10 cellular contexts compared by ENCODE assay signal in genomic region chr17:80649200-80649644, GRCh38.
A peak's percentile ranks its signal among the peaks of the same experiment; 100 is the strongest.
DNase-seq lines count a peak whose midpoint lies in the region; ATAC-seq and TF ChIP-seq lines count a peak whose summit lies in the region.
"Had no signal": no experiment of that assay in that cellular context is flagged by ENCODE, and none has a peak within 500 bp of the region (broad histone marks: within the 10 kb centered on the region; RNA-seq: fewer than 3 reads in every experiment).

No MANE protein-coding gene starts in this region.

- H4K91ac ChIP-seq in mesenchymal stem cell (ENCODE audit: low read length): peak overlapping the region; percentile 67

- peak overlapping the region; percentile 46 to 55 for H2BK12ac ChIP-seq in mesenchymal stem cell (ENCODE audit: low read length in 2 of 2)

- peak overlapping the region; percentile 77 for H4K8ac ChIP-seq in mesenchymal stem cell (ENCODE audit: low read length)

- H2BK5ac ChIP-seq in mesenchymal stem cell (ENCODE audit: low read depth, low read length, poor library complexity, severe bottlenecking): no peak overlapping the region

- WGBS in mesenchymal stem cell: 94% methylated on average over 10 of the region's 10 CpGs

- H3K4me2 ChIP-seq in mesenchymal stem cell (ENCODE audit: low read length, poor library complexity, severe bottlenecking): no peak overlapping the region

- peaks cover 40% of the 10 kb centered on the region for H3K4me1 ChIP-seq in CD4-positive, CD25-positive, alpha-beta regulatory T cell (ENCODE audit: control insufficient read depth, insufficient read depth, low read length, poor library complexity, severe bottlenecking)
- H3K4me1 ChIP-seq in HEK293 (ENCODE audit: control insufficient read depth, insufficient read depth, low read length): peaks cover 17% of the 10 kb centered on the region
- H3K4me1 ChIP-seq in mesenchymal stem cell (ENCODE audit: control insufficient read depth, insufficient read depth, low read depth, low read length): peaks cover 22% of the 10 kb centered on the region

- POLR2A ChIA-PET in HEK293 (lab: Yijun Ruan, JAX): no interaction called here
- POLR2A ChIA-PET in activated naive CD8-positive, alpha-beta T cell treated with anti-CD3 and anti-CD28 coated beads, Interleukin-2, amount 10 ng/mL, durations not matched to agents 7 days and 5 days (lab: Charles Lee): interaction anchor here (0.6 to 1.9 kb wide), 8 partner anchors 8 to 194 kb away, joined by 3 to 8 read pairs (median 4); no protein-coding TSS in a partner anchor

- H3K9ac ChIP-seq in mesenchymal stem cell (ENCODE audit: low read length): peak overlapping the region; percentile 68

- no peak overlapping the region for H2AK5ac ChIP-seq in mesenchymal stem cell (ENCODE audit: low read length, severe bottlenecking)

- peak in 1 of 2 donors; percentile 6 for ATAC-seq in CD4-positive, CD25-positive, alpha-beta regulatory T cell (ENCODE audit: low read depth in 2 of 2)
- no peak for ATAC-seq in activated naive CD8-positive, alpha-beta T cell treated with anti-CD3 and anti-CD28 coated beads, Interleukin-2, amount 10 ng/mL, durations not matched to agents 7 days and 5 days (ENCODE audit: low read depth)
- no peak for ATAC-seq in HG03135 (IDR thresholded peaks at IDR 0.05; ENCODE audit: unreplicated experiment)
- ATAC-seq in GM21717 (IDR thresholded peaks at IDR 0.05; ENCODE audit: unreplicated experiment): no peak

- no peak overlapping the region for H2BK120ac ChIP-seq in mesenchymal stem cell (ENCODE audit: low read depth, low read length)

- H3K27ac ChIP-seq in CD4-positive, CD25-positive, alpha-beta regulatory T cell (ENCODE audit: insufficient read depth, low read length, poor library complexity, severe bottlenecking): peak overlapping the region; percentile 35
- no peak overlapping the region for H3K27ac ChIP-seq in HEK293 (ENCODE audit: extremely low read depth, low read depth, low read length)
- no peak overlapping the region for H3K27ac ChIP-seq in mesenchymal stem cell (ENCODE audit: low read length, poor library complexity, severe bottlenecking)
- H3K27ac ChIP-seq: vagina had no signal

- H3K23ac ChIP-seq in mesenchymal stem cell (ENCODE audit: low read length in 2 of 2): no peak overlapping the region

- peaks cover 17% of the 10 kb centered on the region for H3K36me3 Mint-ChIP-seq in CD4-positive, CD25-positive, alpha-beta regulatory T cell
- peaks cover 40% of the 10 kb centered on the region for H3K36me3 Mint-ChIP-seq in activated naive CD8-positive, alpha-beta T cell treated with anti-CD3 and anti-CD28 coated beads, Interleukin-2, amount 10 ng/mL, durations not matched to agents 7 days and 5 days

- H3K9me3 ChIP-seq in CD4-positive, CD25-positive, alpha-beta regulatory T cell (ENCODE audit: control insufficient read depth in 2 of 2, low read length in 2 of 2): no peaks in the 10 kb centered on the region
- H3K9me3 ChIP-seq in HEK293 (ENCODE audit: control insufficient read depth, insufficient read depth, low read depth, low read length) (no peaks in the 10 kb centered on the region), mesenchymal stem cell (ENCODE audit: control insufficient read depth, low read length) (no peaks in the 10 kb centered on the region)
- H3K9me3 ChIP-seq: vagina had no signal

- H3K27ac Mint-ChIP-seq in CD4-positive, CD25-positive, alpha-beta regulatory T cell: peak overlapping the region; percentile 78 to 91 (median 84)
- peak overlapping the region; percentile 94 for H3K27ac Mint-ChIP-seq in activated naive CD8-positive, alpha-beta T cell treated with anti-CD3 and anti-CD28 coated beads, Interleukin-2, amount 10 ng/mL, durations not matched to agents 7 days and 5 days

- H3K18ac ChIP-seq in mesenchymal stem cell (ENCODE audit: low read depth in 1 of 2, low read length in 2 of 2): peak overlapping the region in 1 of 2 experiments; percentile 40

- no peak for DNase-seq in CD4-positive, CD25-positive, alpha-beta regulatory T cell
- DNase-seq in activated naive CD8-positive, alpha-beta T cell treated with anti-CD3 and anti-CD28 coated beads, Interleukin-2, amount 10 ng/mL, durations not matched to agents 7 days and 5 days: no peak
- DNase-seq in mesenchymal stem cell: no peak
- no peak for DNase-seq in SKM-1 (lab: John Stamatoyannopoulos, UW; ENCODE audit: unreplicated experiment)
- DNase-seq in midbrain (lab: John Stamatoyannopoulos, UW): no peak
- DNase-seq: DMS 273 treated with DMSO at 0.1 percent for 48 hours had no signal

- peaks cover 32 to 76% (median 65%) of the 10 kb centered on the region in 4 donors for H3K4me1 Mint-ChIP-seq in CD4-positive, CD25-positive, alpha-beta regulatory T cell
- H3K4me1 Mint-ChIP-seq in activated naive CD8-positive, alpha-beta T cell treated with anti-CD3 and anti-CD28 coated beads, Interleukin-2, amount 10 ng/mL, durations not matched to agents 7 days and 5 days: peaks cover 52% of the 10 kb centered on the region

- CTCF ChIA-PET in HEK293 (lab: Yijun Ruan, JAX): interaction anchor here (0.5 to 3.6 kb wide), 22 partner anchors 8 to 1416 kb away, joined by 3 to 23 read pairs (median 5); partner anchors contain the start of gene NPTX1

- no peak overlapping the region for H2AFZ ChIP-seq in mesenchymal stem cell (ENCODE audit: low read depth, low read length)

- H2BK15ac ChIP-seq in mesenchymal stem cell (ENCODE audit: low read depth, poor library complexity, severe bottlenecking): no peak overlapping the region

- H3K9me3 Mint-ChIP-seq in CD4-positive, CD25-positive, alpha-beta regulatory T cell: peaks cover 0 to 2% (median 0%) of the 10 kb centered on the region in 7 donors
- peaks cover 5% of the 10 kb centered on the region for H3K9me3 Mint-ChIP-seq in activated naive CD8-positive, alpha-beta T cell treated with anti-CD3 and anti-CD28 coated beads, Interleukin-2, amount 10 ng/mL, durations not matched to agents 7 days and 5 days

- no peaks in the 10 kb centered on the region for H3K27me3 Mint-ChIP-seq in CD4-positive, CD25-positive, alpha-beta regulatory T cell
- no peaks in the 10 kb centered on the region for H3K27me3 Mint-ChIP-seq in activated naive CD8-positive, alpha-beta T cell treated with anti-CD3 and anti-CD28 coated beads, Interleukin-2, amount 10 ng/mL, durations not matched to agents 7 days and 5 days

- no peaks in the 10 kb centered on the region for H3K36me3 ChIP-seq in CD4-positive, CD25-positive, alpha-beta regulatory T cell (ENCODE audit: control insufficient read depth, insufficient read depth, low read length)
- no peaks in the 10 kb centered on the region for H3K36me3 ChIP-seq in HEK293 (ENCODE audit: control insufficient read depth in 2 of 2, insufficient read depth in 1 of 2, low read length in 2 of 2)
- H3K36me3 ChIP-seq in mesenchymal stem cell (ENCODE audit: control insufficient read depth in 1 of 2, insufficient read depth in 2 of 2, low read depth in 1 of 2, low read length in 2 of 2): peaks cover 5% of the 10 kb centered on the region in 2 experiments
- H3K36me3 ChIP-seq: vagina had no signal

- no peak overlapping the region for H3K14ac ChIP-seq in mesenchymal stem cell (ENCODE audit: low read length in 2 of 2)

- H3K4me3 ChIP-seq in CD4-positive, CD25-positive, alpha-beta regulatory T cell (ENCODE audit: low read depth, low read length): peak overlapping the region; percentile 62
- H3K4me3 ChIP-seq in HEK293 (ENCODE audit: low read depth, low read length) (no peak overlapping the region), mesenchymal stem cell (ENCODE audit: insufficient read depth in 1 of 2, low read depth in 1 of 2, low read length in 2 of 2) (peak overlapping the region in 1 of 2 experiments; percentile 21)
- H3K4me3 ChIP-seq: vagina had no signal

- no peak overlapping the region for H3K4ac ChIP-seq in mesenchymal stem cell (ENCODE audit: low read depth in 1 of 2, low read length in 2 of 2)

- peak overlapping the region; percentile 49 to 93 (median 79) for H3K4me3 Mint-ChIP-seq in CD4-positive, CD25-positive, alpha-beta regulatory T cell
- H3K4me3 Mint-ChIP-seq in activated naive CD8-positive, alpha-beta T cell treated with anti-CD3 and anti-CD28 coated beads, Interleukin-2, amount 10 ng/mL, durations not matched to agents 7 days and 5 days: peak overlapping the region; percentile 69

- no peak for TF ChIP-seq CTCF in HEK293 (tag by site-specific recombination; IDR thresholded peaks at IDR 0.05)

- H3K79me1 ChIP-seq in mesenchymal stem cell (replicated peaks; ENCODE audit: low read length, poor library complexity, severe bottlenecking): peaks cover 47% of the 10 kb centered on the region

- no peaks in the 10 kb centered on the region for H3K27me3 ChIP-seq in CD4-positive, CD25-positive, alpha-beta regulatory T cell (ENCODE audit: control insufficient read depth, insufficient read depth, low read length)
- no peaks in the 10 kb centered on the region for H3K27me3 ChIP-seq in mesenchymal stem cell (ENCODE audit: control insufficient read depth in 1 of 2, insufficient read depth in 1 of 2, low read length in 2 of 2)
- H3K27me3 ChIP-seq: vagina had no signal

TF ChIP-seq in HEK293, 187 proteins besides CTCF, POLR2A, EP300 and RAD21:
- TF ChIP-seq ZNF449 (tag by site-specific recombination; IDR thresholded peaks at IDR 0.05): 0 out of 2 replicates have a peak, but pooled peaks have one; percentile 34
- TF ChIP-seq ZNF18 (tag by site-specific recombination; IDR thresholded peaks at IDR 0.05): no peak
